14 cellular contexts compared by ENCODE assay signal in genomic region chr17:16314189-16314588, GRCh38. TPM values are rescaled to one million over a fixed set of nuclear protein-coding genes. Genes with fewer than 3 reads are reported as not detected.
A peak's percentile ranks its signal among the peaks of the same experiment; 100 is the strongest.
DNase-seq lines count a peak whose midpoint lies in the region; ATAC-seq and TF ChIP-seq lines count a peak whose summit lies in the region.
"Had no signal": no experiment of that assay in that cellular context is flagged by ENCODE, and none has a peak within 500 bp of the region (broad histone marks: within the 10 kb centered on the region; RNA-seq: fewer than 3 reads in every experiment).

No MANE protein-coding gene starts in this region.

- no peak overlapping the region for H3K4me3 Mint-ChIP-seq in IgD-negative memory B cell
- H3K4me3 Mint-ChIP-seq in nephron progenitor cell = no peak overlapping the region
- H3K4me3 Mint-ChIP-seq: CD4-positive, alpha-beta T cell had no signal

- TF ChIP-seq CTCF in foreskin fibroblast (IDR thresholded peaks at IDR 0.05; ENCODE audit: low read depth, low read length) (no peak), nephron progenitor cell (IDR thresholded peaks at IDR 0.05) (no peak), mucosa of descending colon (IDR thresholded peaks at IDR 0.05) (no peak)

- intact Hi-C loops in mucosa of descending colon (cut with DNase I, micrococcal nuclease) = no loop called here

- ATAC-seq in stimulated activated naive CD8-positive, alpha-beta T cell treated with anti-CD3 and anti-CD28 coated beads, Interleukin-15, Interleukin-2, amounts not matched to agents 100 U/mL and 50 U/mL, for 24 hours = no peak
- ATAC-seq in HG02938 (IDR thresholded peaks at IDR 0.05; ENCODE audit: unreplicated experiment) = no peak
- ATAC-seq in mucosa of descending colon = no peak
- no peak for ATAC-seq in GM21723 (IDR thresholded peaks at IDR 0.05; ENCODE audit: unreplicated experiment)

- peaks cover 13 to 46% (median 26%) of the 10 kb centered on the region in 11 experiments; a peak in 20 of 22 replicates for H3K36me3 ChIP-seq in BLaER1 treated with 17β-estradiol and CSF1 and Interleukin-3, amounts not matched to agents 10 nM and 100 nM
- no peaks in the 10 kb centered on the region for H3K36me3 ChIP-seq in mucosa of descending colon (ENCODE audit: low read depth)

- peaks cover 9 to 26% (median 16%) of the 10 kb centered on the region in 11 experiments; a peak in 21 of 22 replicates for H3K9me3 ChIP-seq in BLaER1 treated with 17β-estradiol and CSF1 and Interleukin-3, amounts not matched to agents 10 nM and 100 nM (replicated peaks in 1 of 11)
- H3K9me3 ChIP-seq in mucosa of descending colon = no peaks in the 10 kb centered on the region
- H3K9me3 ChIP-seq: A549 had no signal

- H3K27me3 Mint-ChIP-seq in IgD-negative memory B cell (no peaks in the 10 kb centered on the region), nephron progenitor cell (ENCODE audit: low read depth, poor library complexity) (peaks cover under 1% of the 10 kb centered on the region)
- H3K27me3 Mint-ChIP-seq: CD4-positive, alpha-beta T cell had no signal

- no peak overlapping the region for H3K27ac ChIP-seq in BLaER1 treated with 17β-estradiol and CSF1 and Interleukin-3, amounts not matched to agents 10 nM and 100 nM

- H3K27me3 ChIP-seq in BLaER1 treated with 17β-estradiol and CSF1 and Interleukin-3, amounts not matched to agents 10 nM and 100 nM = peaks cover 0 to 18% (median 12%) of the 10 kb centered on the region in 11 experiments; a peak in 12 of 22 replicates

- H3K27ac Mint-ChIP-seq in IgD-negative memory B cell (peak overlapping the region in 2 of 3 donors; percentile 20 to 36), nephron progenitor cell (peak overlapping the region; percentile 57)

- peaks cover 0 to 16% (median 0%) of the 10 kb centered on the region in 11 experiments; a peak in 9 of 22 replicates for H4K20me1 ChIP-seq in BLaER1 treated with 17β-estradiol and CSF1 and Interleukin-3, amounts not matched to agents 10 nM and 100 nM

- no peaks in the 10 kb centered on the region for H3K4me1 Mint-ChIP-seq in IgD-negative memory B cell
- peaks cover 22% of the 10 kb centered on the region for H3K4me1 Mint-ChIP-seq in nephron progenitor cell

- H3K36me3 Mint-ChIP-seq in IgD-negative memory B cell (peaks cover 4% of the 10 kb centered on the region), nephron progenitor cell (ENCODE audit: low read depth) (peaks cover 65% of the 10 kb centered on the region)

- peak overlapping the region in 6 of 11 experiments; percentile 54 to 77 (median 67); a peak in 12 of 22 replicates for H3K4me2 ChIP-seq in BLaER1 treated with 17β-estradiol and CSF1 and Interleukin-3, amounts not matched to agents 10 nM and 100 nM

- DNase-seq in foreskin fibroblast (peak; percentile 41 to 61), nephron progenitor cell (no peak), mucosa of descending colon (no peak)
- DNase-seq in stimulated activated naive CD8-positive, alpha-beta T cell treated with anti-CD3 and anti-CD28 coated beads, Interleukin-15, Interleukin-2, amounts not matched to agents 100 U/mL and 50 U/mL, for 24 hours = no peak
- DNase-seq: AML-193; CD4-positive, alpha-beta T cell; NCI-H187 treated with DMSO at 0.1 percent for 48 hours; NCI-H774; SHP77 treated with DMSO at 0.1 percent for 48 hours had no signal

- H3K9ac ChIP-seq in BLaER1 treated with 17β-estradiol and CSF1 and Interleukin-3, amounts not matched to agents 10 nM and 100 nM = no peak overlapping the region

- no peak overlapping the region for H3K4me3 ChIP-seq in BLaER1 treated with 17β-estradiol and CSF1 and Interleukin-3, amounts not matched to agents 10 nM and 100 nM
- no peak overlapping the region for H3K4me3 ChIP-seq in foreskin fibroblast (ENCODE audit: low read depth in 1 of 2, low read length in 2 of 2)
- no peak overlapping the region for H3K4me3 ChIP-seq in mucosa of descending colon
- H3K4me3 ChIP-seq: A549 had no signal

- peaks cover 0 to 30% (median 17%) of the 10 kb centered on the region in 10 experiments; a peak in 16 of 20 replicates for H3K4me1 ChIP-seq in BLaER1 treated with 17β-estradiol and CSF1 and Interleukin-3, amounts not matched to agents 10 nM and 100 nM
- H3K4me1 ChIP-seq in mucosa of descending colon (ENCODE audit: low read depth) = peaks cover 3% of the 10 kb centered on the region

- no peaks in the 10 kb centered on the region for H3K9me3 Mint-ChIP-seq in IgD-negative memory B cell
- H3K9me3 Mint-ChIP-seq in nephron progenitor cell = peaks cover 30% of the 10 kb centered on the region
- H3K9me3 Mint-ChIP-seq: CD4-positive, alpha-beta T cell had no signal

RNA-seq across cellular contexts. Expression of gene CENPV, which starts 39.1 kb away (rescaled TPM):
- polyA plus RNA-seq in IgD-negative memory B cell = 17.3 TPM
- total RNA-seq in mucosa of descending colon = 10 to 100 TPM; 26.9 to 91.5 (median 50.1) TPM

Comparison
In these comparisons a context has a peak if more than half of its experiments do, and no peak if none do; other contexts are left out.
1. DNase-seq: peak in foreskin fibroblast (2 of 2); none in nephron progenitor cell (single experiment), stimulated activated naive CD8-positive, alpha-beta T cell treated with anti-CD3 and anti-CD28 coated beads, Interleukin-15, Interleukin-2, amounts not matched to agents 100 U/mL and 50 U/mL, for 24 hours (single experiment) and mucosa of descending colon (0 of 3).